Comparison of ENCODE assay signal across 31 cellular contexts in genomic region chr1:96418969-96419368, GRCh38.
"Had no signal": no experiment of that assay in that cellular context is flagged by ENCODE, and none has a peak within 500 bp of the region (broad histone marks: within the 10 kb centered on the region; RNA-seq: fewer than 3 reads in every experiment).

No MANE protein-coding gene starts in this region.

- H3K27ac Mint-ChIP-seq: activated CD4-positive, alpha-beta T cell treated with anti-CD3 and anti-CD28 coated beads for 36 hours; memory B cell; naive thymus-derived CD4-positive, alpha-beta T cell; progenitor cell of endocrine pancreas; stimulated activated memory B cell treated with anti-CD40 and anti-IgM and Interleukin-4, amounts not matched to agents 10 μg/mL and 1 μg/mL and 100 μg/mL, for 72 hours; stimulated activated naive CD8-positive, alpha-beta T cell treated with anti-CD3 and anti-CD28 coated beads, Interleukin-15, amount 100 ng/mL, for 72 hours; T-helper 2 cell treated with Interferon-gamma antibody and Interleukin-4, amounts not matched to agents 5 μg/mL and 100 μg/mL, for 36 hours; type B pancreatic cell had no signal

- H3K36me3 Mint-ChIP-seq: memory B cell; naive thymus-derived CD4-positive, alpha-beta T cell; stimulated activated memory B cell treated with anti-CD40 and anti-IgM and Interleukin-4, amounts not matched to agents 10 μg/mL and 1 μg/mL and 100 μg/mL, for 72 hours; type B pancreatic cell had no signal

- H3K27ac ChIP-seq: breast epithelium, ovary, sigmoid colon, uterus had no signal

- H3K4me3 ChIP-seq: breast epithelium, ovary, sigmoid colon, smooth muscle cell, uterus had no signal

- H3K4me1 Mint-ChIP-seq: activated CD4-positive, alpha-beta T cell treated with anti-CD3 and anti-CD28 coated beads for 36 hours; central memory CD8-positive, alpha-beta T cell; memory B cell; naive thymus-derived CD4-positive, alpha-beta T cell; stimulated activated memory B cell treated with anti-CD40 and anti-IgM and Interleukin-4, amounts not matched to agents 10 μg/mL and 1 μg/mL and 100 μg/mL, for 72 hours; stimulated activated naive CD8-positive, alpha-beta T cell treated with anti-CD3 and anti-CD28 coated beads, Interleukin-15, amount 100 ng/mL, for 72 hours had no signal

- H3K27me3 ChIP-seq: breast epithelium, ovary, sigmoid colon, uterus had no signal

- H3K9me3 Mint-ChIP-seq: stimulated activated memory B cell treated with anti-CD40 and anti-IgM and Interleukin-4, amounts not matched to agents 10 μg/mL and 1 μg/mL and 100 μg/mL, for 72 hours; stimulated activated naive CD8-positive, alpha-beta T cell treated with anti-CD3 and anti-CD28 coated beads, Interleukin-15, amount 100 ng/mL, for 72 hours; type B pancreatic cell had no signal

- DNase-seq: activated CD4-positive, alpha-beta T cell treated with anti-CD3 and anti-CD28 coated beads for 36 hours; activated CD4-positive, alpha-beta T cell treated with anti-CD3 and anti-CD28 coated beads, Interleukin-2, amount 50 U/mL, for 48 hours; activated CD4-positive, CD25-positive, alpha-beta regulatory T cell; activated CD8-positive, alpha-beta memory T cell treated with anti-CD3 and anti-CD28 coated beads for 24 hours; activated effector memory CD4-positive, alpha-beta T cell treated with anti-CD3 and anti-CD28 coated beads, Interleukin-2, amount 50 U/mL, for 16 hours; activated naive CD4-positive, alpha-beta T cell treated with anti-CD3 and anti-CD28 coated beads, Interleukin-2, amount 50 U/mL, for 16 hours; amygdala; effector CD8-positive, alpha-beta T cell; erythroblast; foreskin melanocyte; islet precursor cell; left cardiac atrium; midbrain; naive thymus-derived CD4-positive, alpha-beta T cell; ovary; sigmoid colon; stimulated activated CD4-positive, alpha-beta T cell treated with anti-CD3 and anti-CD28 coated beads, Interleukin-1b, Interleukin-23, amount 100 ng/mL, for 48 hours; stimulated activated CD4-positive, alpha-beta T cell treated with anti-CD3 and anti-CD28 coated beads, Interleukin-4, amount 100 ng/mL, for 4 hours; stimulated activated CD8-positive, alpha-beta memory T cell treated with anti-CD3 and anti-CD28 coated beads, Interleukin-4, amount 100 ng/mL, for 48 hours; stimulated activated naive CD8-positive, alpha-beta T cell treated with anti-CD3 and anti-CD28 coated beads, Interleukin-15, amount 100 ng/mL, for 72 hours; substantia nigra; T-helper 1 cell; uterus had no signal

- H3K9me3 ChIP-seq: breast epithelium, ovary, sigmoid colon, uterus had no signal

- H3K4me3 Mint-ChIP-seq: activated CD4-positive, alpha-beta T cell treated with anti-CD3 and anti-CD28 coated beads for 36 hours; central memory CD8-positive, alpha-beta T cell; memory B cell; naive thymus-derived CD4-positive, alpha-beta T cell; stimulated activated memory B cell treated with anti-CD40 and anti-IgM and Interleukin-4, amounts not matched to agents 10 μg/mL and 1 μg/mL and 100 μg/mL, for 72 hours; stimulated activated naive CD8-positive, alpha-beta T cell treated with anti-CD3 and anti-CD28 coated beads, Interleukin-15, amount 100 ng/mL, for 72 hours; T-helper 2 cell treated with Interferon-gamma antibody and Interleukin-4, amounts not matched to agents 5 μg/mL and 100 μg/mL, for 36 hours; type B pancreatic cell had no signal

- ATAC-seq: activated CD4-positive, alpha-beta T cell treated with anti-CD3 and anti-CD28 coated beads for 36 hours; left cardiac atrium; naive thymus-derived CD4-positive, alpha-beta T cell; stimulated activated memory B cell treated with anti-CD40 and anti-IgM and Interleukin-4, amounts not matched to agents 10 μg/mL and 1 μg/mL and 100 μg/mL, for 72 hours; stimulated activated naive CD8-positive, alpha-beta T cell treated with anti-CD3 and anti-CD28 coated beads, Interleukin-15, amount 100 ng/mL, for 72 hours had no signal

- H3K27me3 Mint-ChIP-seq: activated CD4-positive, alpha-beta T cell treated with anti-CD3 and anti-CD28 coated beads for 36 hours; central memory CD8-positive, alpha-beta T cell; memory B cell; naive thymus-derived CD4-positive, alpha-beta T cell; progenitor cell of endocrine pancreas; stimulated activated memory B cell treated with anti-CD40 and anti-IgM and Interleukin-4, amounts not matched to agents 10 μg/mL and 1 μg/mL and 100 μg/mL, for 72 hours; stimulated activated naive CD8-positive, alpha-beta T cell treated with anti-CD3 and anti-CD28 coated beads, Interleukin-15, amount 100 ng/mL, for 72 hours; type B pancreatic cell had no signal

- H3K4me1 ChIP-seq: breast epithelium, uterus had no signal

- H3K36me3 ChIP-seq: breast epithelium, ovary, sigmoid colon, uterus had no signal
